ENCODE assay signal across 8 cellular contexts in the genomic region with DNA sequence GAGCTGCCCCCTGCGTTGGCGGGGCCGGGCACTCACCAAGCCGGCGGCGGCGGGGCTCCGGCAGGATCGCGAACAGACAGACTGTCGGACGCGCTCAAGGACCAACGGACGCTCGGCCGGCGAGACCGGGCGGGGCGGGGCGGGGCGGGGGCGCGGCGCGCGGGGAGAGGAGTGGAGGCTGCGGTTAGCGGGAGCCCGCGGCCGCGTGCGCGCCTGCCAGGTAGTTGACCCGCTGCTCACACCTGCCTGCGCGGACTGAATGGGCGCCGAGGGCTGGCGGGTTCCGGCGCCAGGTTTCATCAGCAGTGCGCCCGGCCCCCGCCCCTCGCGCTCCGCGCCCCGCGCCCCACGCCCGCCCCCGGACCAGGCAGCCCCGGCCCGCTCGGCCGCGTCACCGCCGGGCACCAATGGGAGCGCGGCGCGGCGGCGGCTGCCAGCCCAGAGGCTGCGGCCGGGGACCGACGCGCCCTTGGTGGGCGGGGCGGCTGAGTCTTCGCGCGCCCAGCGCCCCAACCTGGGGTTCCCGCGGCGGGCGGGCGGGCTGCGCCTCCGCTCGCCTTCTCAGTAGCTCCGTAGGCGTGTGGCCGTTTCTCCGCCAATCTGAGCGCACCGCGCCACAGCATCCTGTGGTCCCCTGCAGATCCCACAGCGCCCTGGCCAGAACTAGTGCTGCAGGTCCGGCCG. TPM values are rescaled to one million over a fixed set of nuclear protein-coding genes. Genes with fewer than 3 reads are reported as not detected.
A peak's percentile ranks its signal among the peaks of the same experiment; 100 is the strongest.
DNase-seq lines count a peak whose midpoint lies in the region; ATAC-seq, FAIRE-seq and TF ChIP-seq lines count a peak whose summit lies in the region.

TSS of gene SLC7A1 (minus strand) at position 309 of the 684 bp plus-strand sequence. CDS start 59,500 bp downstream, outside the sequence.

- TF ChIP-seq POLR2A in H1 (IDR thresholded peaks at IDR 0.05; ENCODE audit: control extremely low read depth in 1 of 2, low read depth in 2 of 2, low read length in 2 of 2): peak in 1 of 2 experiments; percentile 31

- no peak within 1 kb of the TSS for H2BK12ac ChIP-seq in H1 (ENCODE audit: low read depth, low read length)

- no peak within 1 kb of the TSS for H3K14ac ChIP-seq in H1 (ENCODE audit: insufficient read length)

- H4K8ac ChIP-seq in H1 (ENCODE audit: extremely low read depth, insufficient read depth, low read length): peak within 1 kb of the TSS; percentile 98

- H3K79me2 ChIP-seq in H1 (ENCODE audit: control insufficient read depth in 1 of 2, insufficient read depth in 2 of 2, low read length in 2 of 2): peaks cover 37 to 47% of the 10 kb centered on the region in 2 experiments

- peak within 1 kb of the TSS; percentile 47 for H4K91ac ChIP-seq in H1 (replicated peaks; ENCODE audit: insufficient read length, low read length)

- H3K36me3 Mint-ChIP-seq in CD8-positive, alpha-beta memory T cell: peaks cover 0 to 4% (median 0%) of the 10 kb centered on the region in 3 donors
- H3K36me3 Mint-ChIP-seq in memory B cell: no peaks in the 10 kb centered on the region

- peak within 1 kb of the TSS; percentile 71; the same call in 1 of the 2 replicates for H2BK5ac ChIP-seq in H1 (ENCODE audit: low read depth, low read length)

- DNase-seq in CD8-positive, alpha-beta memory T cell: peak; percentile 77 to 87 (median 85)
- DNase-seq in NK-92 (lab: John Stamatoyannopoulos, UW; ENCODE audit: unreplicated experiment) (peak; percentile 17), H1 (ENCODE audit: low read depth in 1 of 2, low spot score in 2 of 2) (peak; percentile 72 to 84), memory B cell (ENCODE audit: low spot score in 2 of 2) (peak; percentile 76 to 81)
- DNase-seq in stimulated activated CD8-positive, alpha-beta memory T cell treated with anti-CD3 and anti-CD28 coated beads, Interleukin-12 subunit alpha, Interleukin-12 subunit beta, amount 100 ng/mL, for 24 hours (ENCODE audit: extremely low read depth): peak; percentile 71

- 0 out of 2 replicates have a peak within 1 kb of the TSS, but pooled peaks have one; percentile 91 for H2AK5ac ChIP-seq in H1 (ENCODE audit: low read depth, low read length)

- ATAC-seq in GM19452 (IDR thresholded peaks at IDR 0.05; ENCODE audit: unreplicated experiment): peak; percentile 86
- ATAC-seq in HG03571 (IDR thresholded peaks at IDR 0.05; ENCODE audit: unreplicated experiment): peak; percentile 86
- ATAC-seq in memory B cell (ENCODE audit: low read depth): peak; percentile 87

- peak within 1 kb of the TSS; percentile 92 to 98 (median 94) for H3K9ac ChIP-seq in H1 (replicated peaks in 1 of 4; ENCODE audit: extremely low read depth in 1 of 4, low read depth in 3 of 4, low read length in 3 of 4)

- no peak within 1 kb of the TSS; the same call in 1 of the 2 replicates for H2BK15ac ChIP-seq in H1 (ENCODE audit: low read length)

- no peaks in the 10 kb centered on the region for H3K27me3 ChIP-seq in CD8-positive, alpha-beta memory T cell (ENCODE audit: insufficient read depth, low read length, poor library complexity, severe bottlenecking)
- H3K27me3 ChIP-seq in H1 (replicated peaks in 1 of 4; ENCODE audit: control insufficient read depth in 3 of 4, extremely low read depth in 1 of 4, insufficient read depth in 3 of 4, low read length in 3 of 4): peaks cover 0 to 2% (median 0%) of the 10 kb centered on the region in 4 experiments; a peak in 1 of 7 replicates

- H3K23me2 ChIP-seq in H1 (ENCODE audit: low read depth, low read length): peaks cover 4% of the 10 kb centered on the region; the same call in 1 of the 2 replicates

- peak within 1 kb of the TSS; percentile 92 to 99 (median 93) for H3K4me3 Mint-ChIP-seq in CD8-positive, alpha-beta memory T cell
- peak within 1 kb of the TSS; percentile 89 for H3K4me3 Mint-ChIP-seq in memory B cell

- TF ChIP-seq RAD21 in H1 (IDR thresholded peaks at IDR 0.05 in 1 of 2, conservative IDR thresholded peaks at IDR 0.05 in 1 of 2; ENCODE audit: low read depth in 2 of 2, low read length in 2 of 2): peak in 1 of 2 experiments; percentile 20; a peak in 1 of 4 replicates

- H3K4me2 ChIP-seq in H1 (ENCODE audit: insufficient read depth in 1 of 2, low read depth in 2 of 2, low read length in 2 of 2): peak within 1 kb of the TSS; percentile 70 to 96

- H3K4me3 ChIP-seq in CD8-positive, alpha-beta memory T cell (ENCODE audit: low read length): peak within 1 kb of the TSS; percentile 75
- peak within 1 kb of the TSS; percentile 70 to 91 (median 86) for H3K4me3 ChIP-seq in H1 (ENCODE audit: extremely low read depth in 1 of 4, insufficient read depth in 2 of 4, low read depth in 3 of 4, low read length in 4 of 4)

- TF ChIP-seq CTCF in H1 (IDR thresholded peaks at IDR 0.05; ENCODE audit: control extremely low read depth in 1 of 3, insufficient read depth in 1 of 3, low read depth in 1 of 3, low read length in 3 of 3): 0 out of 4 replicates have a peak, but pooled peaks of 1 of the 3 experiments have one; percentile 2

- H4K20me1 ChIP-seq in H1 (replicated peaks in 1 of 2; ENCODE audit: control insufficient read depth in 1 of 2, insufficient read depth in 2 of 2, low read length in 2 of 2): peaks cover 3 to 19% of the 10 kb centered on the region in 2 experiments

- WGBS in H1 (ENCODE audit: extremely low coverage in 1 of 2, insufficient coverage in 1 of 2, insufficient read length in 1 of 2, insufficient replicate concordance in 2 of 2, low coverage in 1 of 2, low lambda C conversion rate in 2 of 2, missing lambda C conversion rate in 1 of 2), 2 experiments: 3% methylated on average over 30 of the region's 98 CpGs; no CpG with 5 or more reads in 1 of the 2 experiments

- peaks cover 38 to 50% (median 44%) of the 10 kb centered on the region in 3 donors for H3K4me1 Mint-ChIP-seq in CD8-positive, alpha-beta memory T cell
- peaks cover 24% of the 10 kb centered on the region for H3K4me1 Mint-ChIP-seq in memory B cell

- peak within 1 kb of the TSS; percentile 93 to 96 (median 94) for H3K27ac Mint-ChIP-seq in CD8-positive, alpha-beta memory T cell
- peak within 1 kb of the TSS; percentile 82 for H3K27ac Mint-ChIP-seq in memory B cell

- no peak for FAIRE-seq in H1 (lab: Jason Lieb, UNC)

- H3K9me3 ChIP-seq in CD8-positive, alpha-beta memory T cell (ENCODE audit: low read length): no peaks in the 10 kb centered on the region
- no peaks in the 10 kb centered on the region for H3K9me3 ChIP-seq in H1 (ENCODE audit: insufficient read depth in 2 of 2, low read depth in 1 of 2, low read length in 1 of 2)

- H3K4ac ChIP-seq in H1 (replicated peaks; ENCODE audit: insufficient read length, low read depth, low read length): peak within 1 kb of the TSS; percentile 14

- no peak within 1 kb of the TSS for H2BK120ac ChIP-seq in H1 (replicated peaks; ENCODE audit: low read depth, low read length)

- peak within 1 kb of the TSS; percentile 89 for H3K18ac ChIP-seq in H1 (ENCODE audit: extremely low read depth, low read length)

- POLR2A ChIA-PET in CD8-positive, alpha-beta memory T cell (lab: Charles Lee): interaction anchor here (0.7 to 1.4 kb wide), 2 partner anchors 8 to 254 kb away, joined by 3 read pairs; no protein-coding TSS in a partner anchor
- POLR2A ChIA-PET in activated CD8-positive, alpha-beta memory T cell treated with anti-CD3 and anti-CD28 coated beads for 36 hours (lab: Charles Lee): interaction anchor here (0.6 to 1.6 kb wide), 4 partner anchors 16 to 163 kb away, joined by 3 to 7 read pairs (median 4); no protein-coding TSS in a partner anchor
- POLR2A ChIA-PET in H1 (lab: Charles Lee; ENCODE audit: partially characterized antibody): interaction anchor here (0.6 to 3.5 kb wide), 20 partner anchors 9 to 781 kb away, joined by 3 to 25 read pairs (median 4); no protein-coding TSS in a partner anchor

- H2AFZ ChIP-seq in H1 (ENCODE audit: low read length): no peak within 1 kb of the TSS

- no peak within 1 kb of the TSS for H2BK20ac ChIP-seq in H1 (ENCODE audit: low read length)

- peaks cover 20% of the 10 kb centered on the region for H3K4me1 ChIP-seq in CD8-positive, alpha-beta memory T cell (ENCODE audit: insufficient read depth, low read length)
- H3K4me1 ChIP-seq in H1 (replicated peaks in 1 of 4; ENCODE audit: control insufficient read depth in 3 of 4, insufficient read depth in 4 of 4, low read length in 3 of 4): peaks cover 0 to 10% (median 6%) of the 10 kb centered on the region in 4 experiments

- CTCF ChIA-PET in CD8-positive, alpha-beta memory T cell (lab: Charles Lee): interaction anchor here (0.8 kb wide), 2 partner anchors 9 to 519 kb away, joined by 3 to 4 read pairs; no protein-coding TSS in a partner anchor
- CTCF ChIA-PET in activated CD8-positive, alpha-beta memory T cell treated with anti-CD3 and anti-CD28 coated beads for 36 hours (lab: Charles Lee): interaction anchor here (1.1 kb wide), 1 partner anchor 255 kb away, joined by 3 read pairs; the partner anchor contains the start of gene UBL3
- CTCF ChIA-PET in H1 (lab: Charles Lee; ENCODE audit: partially characterized antibody): interaction anchor here (0.8 to 1.6 kb wide), 3 partner anchors 9 to 53 kb away, joined by 3 to 5 read pairs (median 5); no protein-coding TSS in a partner anchor

- no peaks in the 10 kb centered on the region for H3K9me3 Mint-ChIP-seq in CD8-positive, alpha-beta memory T cell
- no peaks in the 10 kb centered on the region for H3K9me3 Mint-ChIP-seq in memory B cell

- H3K56ac ChIP-seq in H1 (replicated peaks; ENCODE audit: insufficient read length, low read depth, low read length): peak within 1 kb of the TSS; percentile 73

- no peak; a peak in 1 of 3 replicates for TF ChIP-seq EP300 in H1 (IDR thresholded peaks at IDR 0.05; ENCODE audit: borderline replicate concordance in 1 of 2, low read depth in 2 of 2, low read length in 2 of 2)

- peaks cover 4 to 7% of the 10 kb centered on the region in 2 donors for H3K27me3 Mint-ChIP-seq in CD8-positive, alpha-beta memory T cell
- no peaks in the 10 kb centered on the region for H3K27me3 Mint-ChIP-seq in memory B cell

- H3K27ac ChIP-seq in CD8-positive, alpha-beta memory T cell (ENCODE audit: low read depth, low read length): peak within 1 kb of the TSS; percentile 78
- peak within 1 kb of the TSS; percentile 90 for H3K27ac ChIP-seq in H1 (ENCODE audit: low read depth, low read length)

- H3K23ac ChIP-seq in H1 (ENCODE audit: insufficient read length): no peak within 1 kb of the TSS

- H3K79me1 ChIP-seq in H1 (ENCODE audit: low read depth, low read length): peaks cover 8% of the 10 kb centered on the region; the same call in 1 of the 2 replicates

- peak within 1 kb of the TSS; percentile 31 for H4K5ac ChIP-seq in H1 (ENCODE audit: insufficient read length, low read depth, low read length)

- no peaks in the 10 kb centered on the region for H3K36me3 ChIP-seq in CD8-positive, alpha-beta memory T cell (ENCODE audit: insufficient read depth, low read length)
- H3K36me3 ChIP-seq in H1 (ENCODE audit: control insufficient read depth in 2 of 4, insufficient read depth in 4 of 4, low read length in 3 of 4): peaks cover 0 to 3% (median 0%) of the 10 kb centered on the region in 4 experiments; a peak in 1 of 8 replicates

RNA-seq across cellular contexts. Expression of gene SLC7A1, which starts in this region (rescaled TPM):
- total RNA-seq in CD8-positive, alpha-beta memory T cell: 100 to 1,000 TPM; 152 to 161 TPM
- polyA plus RNA-seq in CD8-positive, alpha-beta memory T cell: 7.2 TPM
- total RNA-seq in activated CD8-positive, alpha-beta memory T cell treated with anti-CD3 and anti-CD28 coated beads for 36 hours: 100 to 1,000 TPM; 175 to 184 TPM
- 107 and 114 TPM in 2 replicates for total RNA-seq in H1 (2021; fragmentation: NEBNext Ultra II Directional; extraction: Animal tissue kit (Norgen Biotek cat#: 25700))
- 26.8 and 44.5 TPM in 2 replicates for polyA plus RNA-seq in H1 (2011; rRNA removed)
- polyA plus RNA-seq in H1 (2011; cell fraction: cytosol; rRNA removed): 24.8 TPM
- polyA plus RNA-seq in H1 (2011; cell fraction: nucleus; rRNA removed): 56.4 TPM
- 39.3 to 50.8 TPM (median 47.6 TPM) in 4 replicates for polyA plus RNA-seq in H1 (2012, experiment 1 of 2)
- polyA plus RNA-seq in H1 (2012, experiment 2 of 2): 32.9 TPM
- 65.9 TPM for polyA plus RNA-seq in H1 (2013, experiment 1 of 2)
- polyA plus RNA-seq in H1 (2013, experiment 2 of 2): 59.6 TPM
- 65.5 and 70.8 TPM in 2 replicates for polyA minus RNA-seq in H1 (2011; rRNA and poly(A)+ RNA removed)
- 51.4 TPM for polyA minus RNA-seq in H1 (2011; cell fraction: cytosol; rRNA and poly(A)+ RNA removed)
- polyA minus RNA-seq in H1 (2011; cell fraction: nucleus; rRNA and poly(A)+ RNA removed): 52.4 TPM

Comparison
In these comparisons a context has a peak if more than half of its experiments do, and no peak if none do; other contexts are left out.
1. Peak in every context shown above with its lines: DNase-seq, ATAC-seq, H3K4me3 ChIP-seq and H3K27ac ChIP-seq.
2. DNase-seq: peak in every context shown above with its lines; median percentile 85 in CD8-positive, alpha-beta memory T cell; 78 in memory B cell; 78 in H1; 71 in stimulated activated CD8-positive, alpha-beta memory T cell treated with anti-CD3 and anti-CD28 coated beads, Interleukin-12 subunit alpha, Interleukin-12 subunit beta, amount 100 ng/mL, for 24 hours; 17 in NK-92.